In genomic region chr20:517221-517620, GRCh38 we compare ENCODE assay signal across 31 cellular contexts. TPM values are rescaled to one million over a fixed set of nuclear protein-coding genes. Genes with fewer than 3 reads are reported as not detected.
A peak's percentile ranks its signal among the peaks of the same experiment; 100 is the strongest.
DNase-seq lines count a peak whose midpoint lies in the region; ATAC-seq and TF ChIP-seq lines count a peak whose summit lies in the region.
"Had no signal": no experiment of that assay in that cellular context is flagged by ENCODE, and none has a peak within 500 bp of the region (broad histone marks: within the 10 kb centered on the region; RNA-seq: fewer than 3 reads in every experiment).

No MANE protein-coding gene starts in this region.

- H3K27me3 Mint-ChIP-seq in GM23338 (ENCODE audit: insufficient read depth, low read depth, poor library complexity) (peaks cover 2% of the 10 kb centered on the region), chondrocyte (ENCODE audit: low read depth) (no peaks in the 10 kb centered on the region), neural progenitor cell (ENCODE audit: insufficient read depth, low read depth) (no peaks in the 10 kb centered on the region)
- H3K27me3 Mint-ChIP-seq: naive thymus-derived CD8-positive, alpha-beta T cell had no signal

- TF ChIP-seq CTCF in GM23338 (conservative IDR thresholded peaks at IDR 0.05; ENCODE audit: low read depth in 2 of 2) (no peak), chondrocyte (IDR thresholded peaks at IDR 0.05) (no peak), neural progenitor cell (IDR thresholded peaks at IDR 0.05) (no peak)

- H4K20me1 ChIP-seq in GM23338 (replicated peaks; ENCODE audit: insufficient read depth) (peaks cover 91% of the 10 kb centered on the region), neural progenitor cell (ENCODE audit: low read depth) (peaks cover 93% of the 10 kb centered on the region)

- no peaks in the 10 kb centered on the region; the same call in 1 of the 2 replicates for H3K36me3 ChIP-seq in GM23338 (ENCODE audit: insufficient read depth)
- H3K36me3 ChIP-seq in neural progenitor cell, result peaks cover 19% of the 10 kb centered on the region
- H3K36me3 ChIP-seq: breast epithelium had no signal

- DNase-seq in EH (ENCODE audit: low read depth), result peak; percentile 62
- DNase-seq in GM23338 (ENCODE audit: low spot score), result no peak
- DNase-seq in chondrocyte (ENCODE audit: low spot score), result no peak
- DNase-seq in neural progenitor cell (ENCODE audit: low spot score), result no peak
- no peak for DNase-seq in NCI-H510A treated with DMSO at 0.1 percent for 48 hours (lab: John Stamatoyannopoulos, UW)
- no peak for DNase-seq in midbrain (lab: John Stamatoyannopoulos, UW)
- DNase-seq: ACHN; activated CD4-positive, alpha-beta T cell treated with anti-CD3 and anti-CD28 coated beads, Interleukin-2, amount 50 U/mL, for 48 hours; activated CD4-positive, CD25-positive, alpha-beta regulatory T cell treated with anti-CD3 and anti-CD28 coated beads, Interleukin-2, amount 50 U/mL, for 72 hours; activated CD8-positive, alpha-beta memory T cell treated with anti-CD3 and anti-CD28 coated beads, Interleukin-2, amount 50 U/mL, for 4 hours; activated naive CD4-positive, alpha-beta T cell treated with anti-CD3 and anti-CD28 coated beads for 36 hours; amniotic stem cell; DMS53; effector CD4-positive, alpha-beta T cell; glutamatergic neuron; H7; islet precursor cell; KBM-7; left ventricle myocardium inferior; naive thymus-derived CD8-positive, alpha-beta T cell; NCI-H1092 treated with DMSO at 0.1 percent for 48 hours; NCI-H187 treated with DMSO at 0.1 percent for 48 hours; NCI-H526 treated with DMSO at 0.1 percent for 48 hours; nucleus accumbens; PC-9; stimulated activated CD4-positive, alpha-beta T cell treated with anti-CD3 and anti-CD28 coated beads, Interleukin-4, amount 100 ng/mL, for 24 hours; tibial artery had no signal

- no peak overlapping the region for H3K9ac ChIP-seq in neural progenitor cell
- H3K9ac ChIP-seq: BLaER1 treated with 17β-estradiol and CSF1 and Interleukin-3, amounts not matched to agents 10 nM and 100 nM had no signal

- no peaks in the 10 kb centered on the region for H3K9me2 ChIP-seq in GM23338 (ENCODE audit: insufficient read depth)

- H3K36me3 Mint-ChIP-seq in GM23338 (ENCODE audit: low read depth), result peaks cover 36% of the 10 kb centered on the region
- peaks cover 13% of the 10 kb centered on the region for H3K36me3 Mint-ChIP-seq in chondrocyte (ENCODE audit: low read depth)
- peaks cover 64% of the 10 kb centered on the region for H3K36me3 Mint-ChIP-seq in neural progenitor cell

- H2AFZ ChIP-seq in GM23338 (no peak overlapping the region), neural progenitor cell (replicated peaks) (no peak overlapping the region)
- H2AFZ ChIP-seq: PC-9 had no signal

- H3K79me2 ChIP-seq in GM23338 (replicated peaks; ENCODE audit: insufficient read depth) (peaks cover 100% of the 10 kb centered on the region), neural progenitor cell (ENCODE audit: low read depth) (peaks cover 100% of the 10 kb centered on the region)

- H3K4me3 ChIP-seq in GM23338, result no peak overlapping the region
- H3K4me3 ChIP-seq in neural progenitor cell, result no peak overlapping the region
- H3K4me3 ChIP-seq: BLaER1 treated with 17β-estradiol and CSF1 and Interleukin-3, amounts not matched to agents 10 nM and 100 nM; breast epithelium; left ventricle myocardium inferior; PC-9; tibial artery had no signal

- H3K4me1 ChIP-seq in GM23338 (ENCODE audit: insufficient read depth) (peaks cover 3% of the 10 kb centered on the region; the same call in 1 of the 2 replicates), neural progenitor cell (peaks cover 9% of the 10 kb centered on the region)
- H3K4me1 ChIP-seq: breast epithelium had no signal

- no peak for ATAC-seq in GM23338
- no peak for ATAC-seq in GM19463 (IDR thresholded peaks at IDR 0.05; ENCODE audit: unreplicated experiment)
- ATAC-seq: naive thymus-derived CD8-positive, alpha-beta T cell; Right ventricle myocardium inferior had no signal

- H3K4me1 Mint-ChIP-seq in GM23338 (peaks cover 29% of the 10 kb centered on the region), chondrocyte (ENCODE audit: low read depth) (peaks cover 35% of the 10 kb centered on the region), neural progenitor cell (peaks cover 12% of the 10 kb centered on the region)

- H3K27ac ChIP-seq in GM23338 (ENCODE audit: low read depth) (no peak overlapping the region), neural progenitor cell (peak overlapping the region; percentile 30)
- H3K27ac ChIP-seq: BLaER1 treated with 17β-estradiol and CSF1 and Interleukin-3, amounts not matched to agents 10 nM and 100 nM; breast epithelium; left ventricle myocardium inferior; PC-9; tibial artery had no signal

- H3K27me3 ChIP-seq in GM23338 (ENCODE audit: insufficient read depth) (no peaks in the 10 kb centered on the region), neural progenitor cell (no peaks in the 10 kb centered on the region)
- H3K27me3 ChIP-seq: BLaER1 treated with 17β-estradiol and CSF1 and Interleukin-3, amounts not matched to agents 10 nM and 100 nM; breast epithelium; tibial artery had no signal

- no peaks in the 10 kb centered on the region for H3K9me3 ChIP-seq in neural progenitor cell (ENCODE audit: low read depth)

- H3F3A ChIP-seq in GM23338 (replicated peaks; ENCODE audit: low read depth), result no peaks in the 10 kb centered on the region
- no peaks in the 10 kb centered on the region for H3F3A ChIP-seq in neural progenitor cell (ENCODE audit: low read depth)

- peak overlapping the region; percentile 2; the same call in 1 of the 2 replicates for H3K27ac Mint-ChIP-seq in GM23338
- H3K27ac Mint-ChIP-seq in chondrocyte (ENCODE audit: unreplicated experiment), result peak overlapping the region; percentile 68
- no peak overlapping the region for H3K27ac Mint-ChIP-seq in neural progenitor cell
- H3K27ac Mint-ChIP-seq: activated naive CD4-positive, alpha-beta T cell treated with anti-CD3 and anti-CD28 coated beads for 36 hours had no signal

- no peak overlapping the region for H3K4me3 Mint-ChIP-seq in GM23338
- no peak overlapping the region for H3K4me3 Mint-ChIP-seq in chondrocyte (ENCODE audit: unreplicated experiment)
- H3K4me3 Mint-ChIP-seq in neural progenitor cell, result no peak overlapping the region
- H3K4me3 Mint-ChIP-seq: activated naive CD4-positive, alpha-beta T cell treated with anti-CD3 and anti-CD28 coated beads for 36 hours had no signal

- H3K9me3 Mint-ChIP-seq in GM23338 (no peaks in the 10 kb centered on the region; the same call in 2 of the 3 replicates), chondrocyte (ENCODE audit: low read depth) (peaks cover 16% of the 10 kb centered on the region), neural progenitor cell (peaks cover 30% of the 10 kb centered on the region)

- H3K4me2 ChIP-seq in GM23338 (no peak overlapping the region), neural progenitor cell (no peak overlapping the region)
- H3K4me2 ChIP-seq: BLaER1 treated with 17β-estradiol and CSF1 and Interleukin-3, amounts not matched to agents 10 nM and 100 nM; PC-9 had no signal

TF ChIP-seq in GM23338, 12 proteins besides CTCF, POLR2A, EP300 and RAD21:
- no peak for TF ChIP-seq EZH2 (IDR thresholded peaks at IDR 0.05; ENCODE audit: low read depth, unreplicated experiment)
- TF ChIP-seq ZNF114 (CRISPR knock-in tag; IDR thresholded peaks at IDR 0.05), result no peak
- no peak for TF ChIP-seq POLR2AphosphoS5 (IDR thresholded peaks at IDR 0.05; ENCODE audit: low read depth)
- TF ChIP-seq EZH2phosphoT487 (IDR thresholded peaks at IDR 0.05; ENCODE audit: unreplicated experiment), result no peak
TF ChIP-seq in GM23338: peak in this region for 0.

RNA-seq across cellular contexts. Expression of gene CSNK2A1, which starts 26.4 kb away (rescaled TPM):
- 244 and 252 TPM in 2 replicates for total RNA-seq in GM23338 (2014; rRNA removed; shearing (Covaris generic))
- polyA plus RNA-seq in GM23338 (2016; fragmentation: Nextera tagmentation; extraction: Ambion mirVana), result 73.2 and 85.1 TPM in 2 replicates
- total RNA-seq in chondrocyte (121 to 129 TPM (median 122 TPM) in 3 replicates), neural progenitor cell (ENCODE audit: low replicate concordance) (310 and 599 TPM in 2 replicates)

RNA-seq across cellular contexts. Expression of gene TBC1D20, which starts 54.9 kb away (rescaled TPM):
- 15.0 and 15.2 TPM in 2 replicates for total RNA-seq in GM23338 (2014; rRNA removed; shearing (Covaris generic))
- polyA plus RNA-seq in GM23338 (2016; fragmentation: Nextera tagmentation; extraction: Ambion mirVana), result 4.8 and 5.0 TPM in 2 replicates
- 56.2 to 64.7 TPM (median 64.0 TPM) in 3 replicates for total RNA-seq in chondrocyte
- total RNA-seq in neural progenitor cell (ENCODE audit: low replicate concordance), result 23.2 and 24.4 TPM in 2 replicates
